ENCODE assay signal across 8 cellular contexts in the genomic region with DNA sequence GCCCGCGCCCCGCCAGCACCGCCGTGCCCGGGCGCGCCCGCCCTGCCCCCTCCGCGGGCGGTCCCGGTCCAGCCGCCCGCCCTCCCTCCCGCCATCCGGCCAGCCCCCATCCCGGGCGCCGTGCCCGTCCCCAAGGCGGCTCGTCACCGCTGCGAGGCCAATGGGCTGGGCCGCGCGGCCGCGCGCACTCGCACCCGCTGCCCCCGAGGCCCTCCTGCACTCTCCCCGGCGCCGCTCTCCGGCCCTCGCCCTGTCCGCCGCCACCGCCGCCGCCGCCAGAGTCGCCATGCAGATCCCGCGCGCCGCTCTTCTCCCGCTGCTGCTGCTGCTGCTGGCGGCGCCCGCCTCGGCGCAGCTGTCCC. TPM values are rescaled to one million over a fixed set of nuclear protein-coding genes. Genes with fewer than 3 reads are reported as not detected.
DNase-seq lines count a peak whose midpoint lies in the region; ATAC-seq, FAIRE-seq and TF ChIP-seq lines count a peak whose summit lies in the region.

A gene (plus strand): TSS at position 187 of the 362 bp plus-strand sequence. CDS start 100 bp downstream, at position 287.

- TF ChIP-seq POLR2A in HepG2 (IDR thresholded peaks at IDR 0.05; ENCODE audit: insufficient read depth in 1 of 2, low read depth in 2 of 2, low read length in 2 of 2) = no peak

- H3K27ac ChIP-seq in ectodermal cell (ENCODE audit: insufficient read depth, low read depth, low read length, poor library complexity, severe bottlenecking) (no peak within 1 kb of the TSS), HepG2 (ENCODE audit: extremely low read length, insufficient read depth, low read length) (no peak within 1 kb of the TSS)

- H3K9me3 ChIP-seq in ectodermal cell (ENCODE audit: control insufficient read depth, low read length) (no peaks in the 10 kb centered on the region), HepG2 (ENCODE audit: low read length) (no peaks in the 10 kb centered on the region)

- H3K4me3 ChIP-seq in ectodermal cell (ENCODE audit: insufficient read depth, low read depth, low read length) = peak within 1 kb of the TSS; percentile 40
- peak within 1 kb of the TSS; percentile 16 to 59 (median 16); a peak in 3 of 6 replicates for H3K4me3 ChIP-seq in HepG2 (replicated peaks in 1 of 3; ENCODE audit: insufficient read depth in 1 of 3, low read depth in 2 of 3, low read length in 3 of 3)

- H3K27me3 ChIP-seq in ectodermal cell (ENCODE audit: control insufficient read depth, insufficient read depth, low read length, poor library complexity, severe bottlenecking) (peaks cover 83% of the 10 kb centered on the region), HepG2 (ENCODE audit: control insufficient read depth in 1 of 2, insufficient read depth in 2 of 2, low read length in 2 of 2) (peaks cover 8 to 86% of the 10 kb centered on the region in 2 experiments)

- H3K4me2 ChIP-seq in HepG2 (ENCODE audit: low read depth, low read length) = peak within 1 kb of the TSS; percentile 55

- FAIRE-seq in HepG2 (lab: Jason Lieb, UNC) = no peak

- H3K9ac ChIP-seq in HepG2 (ENCODE audit: insufficient read depth, low read depth, low read length) = no peak within 1 kb of the TSS

- no peak for TF ChIP-seq RAD21 in HepG2 (CRISPR knock-in tag; IDR thresholded peaks at IDR 0.05)

- no peak for TF ChIP-seq CTCF in HepG2 (CRISPR knock-in tag; IDR thresholded peaks at IDR 0.05)

- in situ Hi-C loops in HepG2 (cut with HindIII; ENCODE audit: extremely low pct_ligation_motif_present, low pct_unique_long_range_greater_than_20kb) = no loop called here

- H3K4me1 ChIP-seq in ectodermal cell (ENCODE audit: control insufficient read depth, insufficient read depth, low read length) = peaks cover 12% of the 10 kb centered on the region
- H3K4me1 ChIP-seq in HepG2 (ENCODE audit: insufficient read depth, low read length) = peaks cover 12% of the 10 kb centered on the region; the same call in 1 of the 2 replicates

- CTCF ChIA-PET in HepG2 (lab: Yijun Ruan, JAX; ENCODE audit: low intra/inter-chr PET ratio, low total read pairs) = no interaction called here

- peak; percentile 77 for DNase-seq in DMS53 (lab: John Stamatoyannopoulos, UW)
- peak; percentile 59 for DNase-seq in NCI-H69 (lab: John Stamatoyannopoulos, UW)
- DNase-seq in HepG2 (ENCODE audit: low spot score) = no peak
- peak; percentile 20 for DNase-seq in stimulated activated naive CD8-positive, alpha-beta T cell treated with anti-CD3 and anti-CD28 coated beads, Interleukin-15, Interleukin-2, amounts not matched to agents 100 U/mL and 50 U/mL, for 24 hours

- H2AFZ ChIP-seq in HepG2 (ENCODE audit: low read length) = no peak within 1 kb of the TSS

- no TSS peak for BruUV-seq in HepG2 (replicated peaks; lab: Mats Ljungman, UMichigan)

- ATAC-seq in HepG2 (peak; percentile 46; the same call in 2 of the 3 replicates), GM18867 (IDR thresholded peaks at IDR 0.05; ENCODE audit: unreplicated experiment) (no peak), GM19351 (IDR thresholded peaks at IDR 0.05; ENCODE audit: unreplicated experiment) (no peak), GM18870 (IDR thresholded peaks at IDR 0.05; ENCODE audit: unreplicated experiment) (no peak)
- ATAC-seq in stimulated activated naive CD8-positive, alpha-beta T cell treated with anti-CD3 and anti-CD28 coated beads, Interleukin-15, Interleukin-2, amounts not matched to agents 100 U/mL and 50 U/mL, for 24 hours = no peak

- no peaks in the 10 kb centered on the region for H3K36me3 ChIP-seq in ectodermal cell (ENCODE audit: control insufficient read depth, insufficient read depth, low read length)
- H3K36me3 ChIP-seq in HepG2 (replicated peaks in 1 of 2; ENCODE audit: control insufficient read depth in 1 of 2, insufficient read depth in 2 of 2, low read length in 2 of 2) = no peaks in the 10 kb centered on the region

- 0% methylated on average over 55 to 56 of the region's 56 CpGs for WGBS in ectodermal cell, 2 experiments
- WGBS in HepG2 (ENCODE audit: low lambda C conversion rate) = 0% methylated on average over 1 of the region's 56 CpGs

- no peak for TF ChIP-seq EP300 in HepG2 (IDR thresholded peaks at IDR 0.05; ENCODE audit: low read depth in 2 of 2, low read length in 2 of 2)
- no peak for TF ChIP-seq EP300 in HepG2 (CRISPR knock-in tag; IDR thresholded peaks at IDR 0.05; ENCODE audit: borderline replicate concordance)

- no peaks in the 10 kb centered on the region for H3K79me2 ChIP-seq in HepG2 (ENCODE audit: insufficient read depth, low read length)

- POLR2A ChIA-PET in HepG2 (lab: Yijun Ruan, JAX) = no interaction called here

- intact Hi-C loops in HepG2 (cut with micrococcal nuclease; ENCODE audit: unreplicated experiment) = no loop called here

- H4K20me1 ChIP-seq in HepG2 (ENCODE audit: insufficient read depth, low read length) = no peaks in the 10 kb centered on the region

TF ChIP-seq in HepG2, 621 proteins besides CTCF, POLR2A, EP300 and RAD21:
- TF ChIP-seq, protein P1, sequence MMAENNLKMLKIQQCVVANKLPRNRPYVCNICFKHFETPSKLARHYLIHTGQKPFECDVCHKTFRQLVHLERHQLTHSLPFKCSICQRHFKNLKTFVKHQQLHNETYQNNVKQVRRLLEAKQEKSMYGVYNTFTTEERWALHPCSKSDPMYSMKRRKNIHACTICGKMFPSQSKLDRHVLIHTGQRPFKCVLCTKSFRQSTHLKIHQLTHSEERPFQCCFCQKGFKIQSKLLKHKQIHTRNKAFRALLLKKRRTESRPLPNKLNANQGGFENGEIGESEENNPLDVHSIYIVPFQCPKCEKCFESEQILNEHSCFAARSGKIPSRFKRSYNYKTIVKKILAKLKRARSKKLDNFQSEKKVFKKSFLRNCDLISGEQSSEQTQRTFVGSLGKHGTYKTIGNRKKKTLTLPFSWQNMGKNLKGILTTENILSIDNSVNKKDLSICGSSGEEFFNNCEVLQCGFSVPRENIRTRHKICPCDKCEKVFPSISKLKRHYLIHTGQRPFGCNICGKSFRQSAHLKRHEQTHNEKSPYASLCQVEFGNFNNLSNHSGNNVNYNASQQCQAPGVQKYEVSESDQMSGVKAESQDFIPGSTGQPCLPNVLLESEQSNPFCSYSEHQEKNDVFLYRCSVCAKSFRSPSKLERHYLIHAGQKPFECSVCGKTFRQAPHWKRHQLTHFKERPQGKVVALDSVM (CRISPR knock-in tag; IDR thresholded peaks at IDR 0.05) = no peak
- TF ChIP-seq, protein P2, sequence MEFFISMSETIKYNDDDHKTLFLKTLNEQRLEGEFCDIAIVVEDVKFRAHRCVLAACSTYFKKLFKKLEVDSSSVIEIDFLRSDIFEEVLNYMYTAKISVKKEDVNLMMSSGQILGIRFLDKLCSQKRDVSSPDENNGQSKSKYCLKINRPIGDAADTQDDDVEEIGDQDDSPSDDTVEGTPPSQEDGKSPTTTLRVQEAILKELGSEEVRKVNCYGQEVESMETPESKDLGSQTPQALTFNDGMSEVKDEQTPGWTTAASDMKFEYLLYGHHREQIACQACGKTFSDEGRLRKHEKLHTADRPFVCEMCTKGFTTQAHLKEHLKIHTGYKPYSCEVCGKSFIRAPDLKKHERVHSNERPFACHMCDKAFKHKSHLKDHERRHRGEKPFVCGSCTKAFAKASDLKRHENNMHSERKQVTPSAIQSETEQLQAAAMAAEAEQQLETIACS (CRISPR knock-in tag; IDR thresholded peaks at IDR 0.05) = peak; percentile 49
- TF ChIP-seq ZFY (CRISPR knock-in tag; IDR thresholded peaks at IDR 0.05) = peak; percentile 27; the same call in 1 of the 2 replicates
- no peak for TF ChIP-seq TCF7L2 (IDR thresholded peaks at IDR 0.05; ENCODE audit: low read depth, low read length)
- TF ChIP-seq, protein P3, sequence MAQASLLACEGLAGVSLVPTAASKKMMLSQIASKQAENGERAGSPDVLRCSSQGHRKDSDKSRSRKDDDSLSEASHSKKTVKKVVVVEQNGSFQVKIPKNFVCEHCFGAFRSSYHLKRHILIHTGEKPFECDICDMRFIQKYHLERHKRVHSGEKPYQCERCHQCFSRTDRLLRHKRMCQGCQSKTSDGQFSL (CRISPR knock-in tag; IDR thresholded peaks at IDR 0.05) = no peak
- TF ChIP-seq, protein P4, sequence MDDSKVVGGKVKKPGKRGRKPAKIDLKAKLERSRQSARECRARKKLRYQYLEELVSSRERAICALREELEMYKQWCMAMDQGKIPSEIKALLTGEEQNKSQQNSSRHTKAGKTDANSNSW (CRISPR knock-in tag; IDR thresholded peaks at IDR 0.05; ENCODE audit: borderline replicate concordance) = no peak
TF ChIP-seq in HepG2: peak in this region for 2.

RNA-seq across cellular contexts. Expression of the gene that starts here (rescaled TPM):
- 10.6 TPM for polyA plus RNA-seq in ectodermal cell (2013, experiment 1 of 4)
- 11.7 TPM for polyA plus RNA-seq in ectodermal cell (2013, experiment 2 of 4)
- polyA plus RNA-seq in ectodermal cell (2013, experiment 3 of 4) = 12.8 TPM
- 13.5 TPM for polyA plus RNA-seq in ectodermal cell (2013, experiment 4 of 4)
- total RNA-seq in HepG2 (2016; rRNA removed; fragmentation: Illumina TruSeq; extraction: Trizol) = 0.17 and 0.40 TPM in 2 replicates
- total RNA-seq in HepG2 (2016; cell fraction: cytosol; rRNA removed; fragmentation: Illumina TruSeq; extraction: Trizol; ENCODE audit: low read depth) = 0.10 TPM in 1 of 2 replicates, not detected in the other
- total RNA-seq in HepG2 (2016; cell fraction: insoluble cytoplasmic fraction; rRNA removed; fragmentation: Illumina TruSeq; extraction: Trizol) = 0.15 and 0.37 TPM in 2 replicates
- total RNA-seq in HepG2 (2016; cell fraction: membrane; rRNA removed; fragmentation: Illumina TruSeq; extraction: Trizol) = 0.31 and 0.48 TPM in 2 replicates
- total RNA-seq in HepG2 (2016; cell fraction: nucleus; rRNA removed; fragmentation: Illumina TruSeq; extraction: Trizol) = 0.43 TPM in 1 of 2 replicates, not detected in the other
- polyA plus RNA-seq in HepG2 (2011; rRNA removed) = 0.11 and 0.18 TPM in 2 replicates
- 0.09 and 0.16 TPM in 2 replicates for polyA plus RNA-seq in HepG2 (2011; cell fraction: cytosol; rRNA removed)
- polyA plus RNA-seq in HepG2 (2011; cell fraction: nucleus; rRNA removed) = 0.13 TPM in 1 of 2 replicates, not detected in the other
- 0.09 and 0.11 TPM in 2 replicates for polyA plus RNA-seq in HepG2 (2012)
- polyA plus RNA-seq in HepG2 (2016; cell fraction: cytosol; fragmentation: Illumina TruSeq; extraction: Trizol; ENCODE audit: low read depth) = 0.18 TPM in 2 replicates
- 0.13 TPM in 1 of 2 replicates, not detected in the other for polyA plus RNA-seq in HepG2 (2016; cell fraction: insoluble cytoplasmic fraction; fragmentation: Illumina TruSeq; extraction: Trizol; ENCODE audit: low read depth)
- 0.22 TPM in 2 replicates for polyA plus RNA-seq in HepG2 (2016; cell fraction: membrane; fragmentation: Illumina TruSeq; extraction: Trizol; ENCODE audit: low read depth)
- 0.29 TPM in 1 of 2 replicates, not detected in the other for polyA plus RNA-seq in HepG2 (2016; cell fraction: nucleus; fragmentation: Illumina TruSeq; extraction: Trizol; ENCODE audit: insufficient read depth, low read depth)
- polyA minus RNA-seq in HepG2 (2011; rRNA and poly(A)+ RNA removed; ENCODE audit: low replicate concordance) = 23.5 TPM in 1 of 2 replicates, not detected in the other
- polyA minus RNA-seq in HepG2 (2011; cell fraction: cytosol; rRNA and poly(A)+ RNA removed) = 0.26 TPM in 1 of 2 replicates, not detected in the other
- polyA minus RNA-seq in HepG2 (2011; cell fraction: nucleus; rRNA and poly(A)+ RNA removed) = not detected in 2 replicates
